28 cellular contexts compared by ENCODE assay signal in genomic region chr11:76140912-76141574, GRCh38.
DNase-seq lines count a peak whose midpoint lies in the region; ATAC-seq and TF ChIP-seq lines count a peak whose summit lies in the region.
"Had no signal": no experiment of that assay in that cellular context is flagged by ENCODE, and none has a peak within 500 bp of the region (broad histone marks: within the 10 kb centered on the region; RNA-seq: fewer than 3 reads in every experiment).

No MANE protein-coding gene starts in this region.

- peak; percentile 86 for ATAC-seq in Right ventricle myocardium superior (ENCODE audit: poor library complexity)
- ATAC-seq: left lobe of liver; natural killer cell treated with Interleukin-12 subunit alpha and Interleukin-12 subunit beta and Interleukin-15 and Interleukin-18, amount 100 ng/mL, for 72 hours had no signal

- DNase-seq in Right ventricle myocardium superior (peak; percentile 78), cardiac septum (ENCODE audit: low spot score) (no peak), head of caudate nucleus (peak in 24 of 42 donors; percentile 12 to 69 (median 46)), nephron progenitor cell (no peak), activated gamma-delta T cell treated with Interleukin-2 at 50 U/mL for 16 hours (no peak), T-helper 9 cell (no peak), SKM-1 treated with dmso at 0.1 percent for 144 hours (lab: John Stamatoyannopoulos, UW; ENCODE audit: unreplicated experiment) (no peak), NCI-H226 (no peak)
- DNase-seq: activated CD4-positive, alpha-beta T cell treated with anti-CD3 and anti-CD28 coated beads, Interleukin-2, amount 10 ng/mL, durations not matched to agents 7 days and 5 days; activated naive CD4-positive, alpha-beta T cell treated with anti-CD3 and anti-CD28 coated beads for 36 hours; activated T-cell treated with anti-CD3 and anti-CD28 coated beads, Interleukin-2, amount 50 U/mL, for 48 hours; amniotic stem cell; colonic mucosa; effector memory CD4-positive, alpha-beta T cell; esophagus squamous epithelium; foreskin melanocyte; GOT3; immature natural killer cell; Karpas-422; NCI-H1436; NCI-H446 treated with DMSO at 0.1 percent for 48 hours; ovary; SHP77 treated with DMSO at 0.1 percent for 48 hours; spleen; stimulated activated CD4-positive, alpha-beta T cell treated with anti-CD3 and anti-CD28 coated beads, Interleukin-2, amount 100 ng/mL, for 48 hours; WERI-Rb-1 had no signal

- peak overlapping the region; percentile 66 for H3K27ac Mint-ChIP-seq in nephron progenitor cell
- H3K27ac Mint-ChIP-seq: activated CD4-positive, alpha-beta T cell treated with anti-CD3 and anti-CD28 coated beads, Interleukin-2, amount 10 ng/mL, durations not matched to agents 7 days and 5 days; activated naive CD4-positive, alpha-beta T cell treated with anti-CD3 and anti-CD28 coated beads for 36 hours had no signal

- H3K36me3 Mint-ChIP-seq in nephron progenitor cell (ENCODE audit: low read depth) = peaks cover 33% of the 10 kb centered on the region
- H3K36me3 Mint-ChIP-seq: natural killer cell treated with Interleukin-12 subunit alpha and Interleukin-12 subunit beta and Interleukin-15 and Interleukin-18, amount 100 ng/mL, for 72 hours had no signal

- intact Hi-C loops in Right ventricle myocardium superior (cut with DNase I) = no loop called here
- intact Hi-C loops in cardiac septum (cut with DNase I) = no loop called here
- intact Hi-C loops in head of caudate nucleus (cut with DNase I) = no loop called here

- H3K9me3 Mint-ChIP-seq in nephron progenitor cell = no peaks in the 10 kb centered on the region
- H3K9me3 Mint-ChIP-seq: activated CD4-positive, alpha-beta T cell treated with anti-CD3 and anti-CD28 coated beads, Interleukin-2, amount 10 ng/mL, durations not matched to agents 7 days and 5 days; activated naive CD4-positive, alpha-beta T cell treated with anti-CD3 and anti-CD28 coated beads for 36 hours; immature natural killer cell; natural killer cell treated with Interleukin-12 subunit alpha and Interleukin-12 subunit beta and Interleukin-15 and Interleukin-18, amount 100 ng/mL, for 72 hours had no signal

- H3K4me1 Mint-ChIP-seq in nephron progenitor cell = peaks cover 9% of the 10 kb centered on the region
- H3K4me1 Mint-ChIP-seq: activated CD4-positive, alpha-beta T cell treated with anti-CD3 and anti-CD28 coated beads, Interleukin-2, amount 10 ng/mL, durations not matched to agents 7 days and 5 days; immature natural killer cell had no signal

- no peak for TF ChIP-seq CTCF in nephron progenitor cell (IDR thresholded peaks at IDR 0.05)

- no peaks in the 10 kb centered on the region for H3K27me3 Mint-ChIP-seq in nephron progenitor cell (ENCODE audit: low read depth, poor library complexity)
- H3K27me3 Mint-ChIP-seq: activated CD4-positive, alpha-beta T cell treated with anti-CD3 and anti-CD28 coated beads, Interleukin-2, amount 10 ng/mL, durations not matched to agents 7 days and 5 days; natural killer cell treated with Interleukin-12 subunit alpha and Interleukin-12 subunit beta and Interleukin-15 and Interleukin-18, amount 100 ng/mL, for 72 hours had no signal

- no peak overlapping the region for H3K4me3 Mint-ChIP-seq in nephron progenitor cell
- H3K4me3 Mint-ChIP-seq: activated CD4-positive, alpha-beta T cell treated with anti-CD3 and anti-CD28 coated beads, Interleukin-2, amount 10 ng/mL, durations not matched to agents 7 days and 5 days; activated naive CD4-positive, alpha-beta T cell treated with anti-CD3 and anti-CD28 coated beads for 36 hours; immature natural killer cell; natural killer cell treated with Interleukin-12 subunit alpha and Interleukin-12 subunit beta and Interleukin-15 and Interleukin-18, amount 100 ng/mL, for 72 hours had no signal

Comparison
In these comparisons a context has a peak if more than half of its experiments do, and no peak if none do; other contexts are left out.
1. DNase-seq: peak in Right ventricle myocardium superior (single experiment) and head of caudate nucleus (24 of 42); none in cardiac septum (single experiment), nephron progenitor cell (single experiment), activated gamma-delta T cell treated with Interleukin-2 at 50 U/mL for 16 hours (single experiment), T-helper 9 cell (single experiment), SKM-1 treated with dmso at 0.1 percent for 144 hours (single experiment) and NCI-H226 (single experiment).